23 cellular contexts compared by ENCODE assay signal in genomic region chr12:69440016-69440415, GRCh38. TPM values are rescaled to one million over a fixed set of nuclear protein-coding genes. Genes with fewer than 3 reads are reported as not detected.
DNase-seq lines count a peak whose midpoint lies in the region; ATAC-seq, FAIRE-seq and TF ChIP-seq lines count a peak whose summit lies in the region.
"Had no signal": no experiment of that assay in that cellular context is flagged by ENCODE, and none has a peak within 500 bp of the region (broad histone marks: within the 10 kb centered on the region; RNA-seq: fewer than 3 reads in every experiment).

No MANE protein-coding gene starts in this region.

- H3K4me1 ChIP-seq in A549 (no peaks in the 10 kb centered on the region), left lung (no peaks in the 10 kb centered on the region)
- H3K4me1 ChIP-seq: Peyer's patch had no signal

- POLR2A ChIA-PET in A549 (lab: Yijun Ruan, JAX), result no interaction called here

- TF ChIP-seq RAD21 in A549 (conservative IDR thresholded peaks at IDR 0.05 in 1 of 2, IDR thresholded peaks at IDR 0.05 in 1 of 2), result no peak

- no peak for DNase-seq in A549 (ENCODE audit: low read depth in 1 of 2, low spot score in 1 of 2)
- DNase-seq in ELF-1 (ENCODE audit: low read depth, low spot score), result peak; percentile 11
- peak; percentile 75 for DNase-seq in epithelial cell of esophagus (ENCODE audit: low read depth)
- DNase-seq in left lung, result no peak
- no peak for DNase-seq in amygdala (lab: John Stamatoyannopoulos, UW)
- DNase-seq in amniotic stem cell (lab: John Stamatoyannopoulos, UW), result no peak
- DNase-seq in urothelium cell line (ENCODE audit: low spot score), result no peak
- DNase-seq: ACHN, DND-41, GDM1, GOT3, KBM-7, NCI-H1417 treated with DMSO at 0.1 percent for 48 hours, NCI-H2029, NCI-H2171 treated with DMSO at 0.1 percent for 48 hours, NCI-H82, Peyer's patch, SK-N-SH had no signal

- H3K4me3 ChIP-seq in A549 (no peak overlapping the region), epithelial cell of esophagus (ENCODE audit: low read length) (no peak overlapping the region), left lung (no peak overlapping the region)
- H3K4me3 ChIP-seq: Peyer's patch had no signal

- H3K27ac ChIP-seq in A549 (no peak overlapping the region), left lung (no peak overlapping the region)
- H3K27ac ChIP-seq: Peyer's patch had no signal

- H3K4me2 ChIP-seq in A549, result no peak overlapping the region
- H3K4me2 ChIP-seq: SK-N-SH had no signal

- CTCF ChIA-PET in A549 (lab: Yijun Ruan, JAX), result interaction anchor here (0.5 kb wide), 1 partner anchor 10 kb away, joined by 3 read pairs; no protein-coding TSS in a partner anchor

- intact Hi-C loops in left lung (cut with DNase I), result no loop called here

- TF ChIP-seq EP300 in A549 (IDR thresholded peaks at IDR 0.05), result no peak

- 79% methylated on average over 3 of the region's 3 CpGs for WGBS in A549 (ENCODE audit: missing lambda C conversion rate)

- no peaks in the 10 kb centered on the region for H3K36me3 ChIP-seq in left lung
- H3K36me3 ChIP-seq: Peyer's patch had no signal

- H3K9me3 ChIP-seq in A549 (no peaks in the 10 kb centered on the region), left lung (no peaks in the 10 kb centered on the region)
- H3K9me3 ChIP-seq: Caco-2, Peyer's patch, SK-N-SH had no signal

- no peaks in the 10 kb centered on the region for H3K27me3 ChIP-seq in left lung
- H3K27me3 ChIP-seq: Peyer's patch had no signal

- FAIRE-seq in A549 (lab: Jason Lieb, UNC), result peak; percentile 7
- no peak for FAIRE-seq in urothelium cell line (lab: Jason Lieb, UNC)
- FAIRE-seq: GM12891, GM18507 had no signal

- no peak for TF ChIP-seq POLR2A in A549 (IDR thresholded peaks at IDR 0.05; ENCODE audit: low read length)

- no peak for ATAC-seq in A549
- peak; percentile 47 for ATAC-seq in left lung
- ATAC-seq in GM21526 (IDR thresholded peaks at IDR 0.05; ENCODE audit: low FRiP score, unreplicated experiment), result no peak
- ATAC-seq: Right ventricle myocardium inferior had no signal

- TF ChIP-seq CTCF in A549 (IDR thresholded peaks at IDR 0.05), result no peak
- TF ChIP-seq CTCF in epithelial cell of esophagus (IDR thresholded peaks at IDR 0.05; ENCODE audit: insufficient read depth, low read depth, low read length, missing control alignments), result no peak
- TF ChIP-seq CTCF in left lung (IDR thresholded peaks at IDR 0.05), result no peak

TF ChIP-seq in A549, 52 proteins besides CTCF, POLR2A, EP300 and RAD21:
- TF ChIP-seq HMGXB4 (CRISPR knock-in tag; IDR thresholded peaks at IDR 0.05; ENCODE audit: borderline replicate concordance) (no peak), CHD4 (IDR thresholded peaks at IDR 0.05; ENCODE audit: borderline replicate concordance) (no peak), PBX3 (IDR thresholded peaks at IDR 0.05) (no peak), BHLHE40 (IDR thresholded peaks at IDR 0.05; ENCODE audit: low read depth, low read length) (no peak), EHMT2 (IDR thresholded peaks at IDR 0.05; ENCODE audit: low read depth) (no peak), FOXS1 (CRISPR knock-in tag; IDR thresholded peaks at IDR 0.05) (no peak), BCL3 (IDR thresholded peaks at IDR 0.05) (no peak), KDM5A (IDR thresholded peaks at IDR 0.05) (no peak), ATOH8 (CRISPR knock-in tag; IDR thresholded peaks at IDR 0.05; ENCODE audit: low read depth) (no peak), KDM1A (IDR thresholded peaks at IDR 0.05; ENCODE audit: low read depth) (no peak), ZNF302 (CRISPR knock-in tag; IDR thresholded peaks at IDR 0.05) (no peak), USF2 (IDR thresholded peaks at IDR 0.05) (no peak)

RNA-seq across cellular contexts. Expression of gene FRS2, which starts 30.2 kb away (rescaled TPM):
- polyA plus RNA-seq in A549 (2011; rRNA removed), result 23.5 and 28.6 TPM in 2 replicates
- 5.4 and 5.8 TPM in 2 replicates for polyA plus RNA-seq in A549 (2012; cell fraction: cytosol; rRNA removed)
- 4.6 and 6.9 TPM in 2 replicates for polyA plus RNA-seq in A549 (2012; cell fraction: nucleus; rRNA removed)
- polyA plus RNA-seq in A549 (2017; fragmentation: RNase III; extraction: RNeasy Plus Mini Kit Qiagen cat#74134 plus additional on column Dnase treatment), result 13.3 to 14.9 TPM (median 14.1 TPM) in 3 replicates
- 23.8 and 26.8 TPM in 2 replicates for polyA minus RNA-seq in A549 (2011; rRNA and poly(A)+ RNA removed)
- total RNA-seq in left lung, result 10 to 100 TPM; 28.9 to 40.8 TPM

Comparison
In these comparisons a context has a peak if more than half of its experiments do, and no peak if none do; other contexts are left out.
1. DNase-seq: peak in ELF-1 (single experiment) and epithelial cell of esophagus (single experiment); none in A549 (0 of 2), left lung (0 of 2), amygdala (0 of 56), amniotic stem cell (single experiment) and urothelium cell line (single experiment).